In the genomic region with DNA sequence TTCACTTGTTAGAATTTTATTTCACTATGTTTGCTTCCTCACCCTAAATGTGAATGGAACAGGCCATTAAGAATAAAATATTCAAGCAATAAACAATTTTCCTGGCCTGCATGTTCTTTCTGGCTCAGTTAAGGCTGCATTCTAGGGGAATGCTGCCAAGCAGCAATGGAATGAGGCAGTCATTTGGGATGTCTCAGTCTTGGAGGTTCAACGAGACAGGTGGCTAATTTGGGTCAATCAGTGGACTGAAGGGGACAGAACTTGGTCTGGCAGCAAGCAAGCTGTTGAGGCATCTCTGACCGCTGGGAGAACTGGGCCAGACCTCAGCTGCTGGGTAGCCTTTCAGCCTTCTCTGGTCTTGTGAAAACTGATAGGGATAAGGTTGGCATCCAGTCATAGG, we compare ENCODE assay signal across 30 cellular contexts.
"Had no signal": no experiment of that assay in that cellular context is flagged by ENCODE, and none has a peak within 500 bp of the region (broad histone marks: within the 10 kb centered on the region; RNA-seq: fewer than 3 reads in every experiment).

No MANE protein-coding gene starts in this region.

- H3K9me3 ChIP-seq: ascending aorta, SJCRH30 had no signal

- H3K27me3 ChIP-seq: ascending aorta, cardiac muscle cell, SJCRH30 had no signal

- H3K4me1 ChIP-seq: SJCRH30 had no signal

- H3K9me3 Mint-ChIP-seq: activated CD4-positive, alpha-beta memory T cell treated with anti-CD3 and anti-CD28 coated beads, Interleukin-2, amount 10 ng/mL, durations not matched to agents 7 days and 5 days had no signal

- H3K4me3 ChIP-seq: ascending aorta, cardiac muscle cell, SJCRH30, SK-N-MC had no signal

- H3K36me3 Mint-ChIP-seq: activated CD8-positive, alpha-beta memory T cell treated with anti-CD3 and anti-CD28 coated beads, Interleukin-2, amount 10 ng/mL, durations not matched to agents 7 days and 5 days; activated naive CD8-positive, alpha-beta T cell treated with anti-CD3 and anti-CD28 coated beads for 36 hours had no signal

- H3K27ac Mint-ChIP-seq: activated CD4-positive, alpha-beta memory T cell treated with anti-CD3 and anti-CD28 coated beads, Interleukin-2, amount 10 ng/mL, durations not matched to agents 7 days and 5 days; activated CD8-positive, alpha-beta memory T cell treated with anti-CD3 and anti-CD28 coated beads, Interleukin-2, amount 10 ng/mL, durations not matched to agents 7 days and 5 days; activated naive CD8-positive, alpha-beta T cell treated with anti-CD3 and anti-CD28 coated beads for 36 hours; activated T-cell treated with anti-CD3 and anti-CD28 coated beads, Interleukin-2, amount 50 U/mL, for 72 hours; activated T-helper 17 cell treated with anti-CD3 and anti-CD28 coated beads, Interleukin-2, amount 50 U/mL, for 72 hours had no signal

- DNase-seq: activated CD4-positive, alpha-beta memory T cell treated with anti-CD3 and anti-CD28 coated beads, Interleukin-2, amount 10 ng/mL, durations not matched to agents 7 days and 5 days; activated CD4-positive, alpha-beta T cell treated with anti-CD3 and anti-CD28 coated beads for 1 hour; activated CD4-positive, alpha-beta T cell treated with anti-CD3 and anti-CD28 coated beads for 48 hours; activated CD4-positive, CD25-positive, alpha-beta regulatory T cell; activated CD8-positive, alpha-beta memory T cell treated with anti-CD3 and anti-CD28 coated beads for 24 hours; activated CD8-positive, alpha-beta memory T cell treated with anti-CD3 and anti-CD28 coated beads, Interleukin-2, amount 10 ng/mL, durations not matched to agents 7 days and 5 days; activated effector memory CD4-positive, alpha-beta T cell treated with anti-CD3 and anti-CD28 coated beads, Interleukin-2, amount 50 U/mL, for 16 hours; activated naive CD4-positive, alpha-beta T cell; activated naive CD4-positive, alpha-beta T cell treated with anti-CD3 and anti-CD28 coated beads, Interleukin-2, amount 50 U/mL, for 16 hours; activated naive CD8-positive, alpha-beta T cell treated with anti-CD3 and anti-CD28 coated beads for 36 hours; activated T-cell treated with anti-CD3 and anti-CD28 coated beads, Interleukin-2, amount 50 U/mL, for 1 hour; activated T-cell treated with anti-CD3 and anti-CD28 coated beads, Interleukin-2, amount 50 U/mL, for 72 hours; amniotic stem cell; NCI-H1092 treated with DMSO at 0.1 percent for 48 hours; NCI-H1417 treated with DMSO at 0.1 percent for 48 hours; NCI-H187 treated with DMSO at 0.1 percent for 48 hours; NCI-H2081; NCI-H226; NCI-H524 treated with DMSO at 0.1 percent for 48 hours; SHP77; SJCRH30; T1000; WERI-Rb-1 had no signal

- H3K36me3 ChIP-seq: ascending aorta, cardiac muscle cell, SJCRH30, WERI-Rb-1 had no signal

- H3K27ac ChIP-seq: ascending aorta, cardiac muscle cell, KMS-11, SJCRH30, SK-N-MC, WERI-Rb-1 had no signal

- H3K4me3 Mint-ChIP-seq: activated CD4-positive, alpha-beta memory T cell treated with anti-CD3 and anti-CD28 coated beads, Interleukin-2, amount 10 ng/mL, durations not matched to agents 7 days and 5 days; activated CD8-positive, alpha-beta memory T cell treated with anti-CD3 and anti-CD28 coated beads, Interleukin-2, amount 10 ng/mL, durations not matched to agents 7 days and 5 days; activated naive CD8-positive, alpha-beta T cell treated with anti-CD3 and anti-CD28 coated beads for 36 hours; activated T-cell treated with anti-CD3 and anti-CD28 coated beads, Interleukin-2, amount 50 U/mL, for 72 hours; activated T-helper 17 cell treated with anti-CD3 and anti-CD28 coated beads, Interleukin-2, amount 50 U/mL, for 72 hours; central memory CD8-positive, alpha-beta T cell had no signal

- H3K4me1 Mint-ChIP-seq: activated CD4-positive, alpha-beta memory T cell treated with anti-CD3 and anti-CD28 coated beads, Interleukin-2, amount 10 ng/mL, durations not matched to agents 7 days and 5 days; activated CD8-positive, alpha-beta memory T cell treated with anti-CD3 and anti-CD28 coated beads, Interleukin-2, amount 10 ng/mL, durations not matched to agents 7 days and 5 days; activated naive CD8-positive, alpha-beta T cell treated with anti-CD3 and anti-CD28 coated beads for 36 hours; activated T-helper 17 cell treated with anti-CD3 and anti-CD28 coated beads, Interleukin-2, amount 50 U/mL, for 72 hours; central memory CD8-positive, alpha-beta T cell had no signal

- H3K27me3 Mint-ChIP-seq: activated CD4-positive, alpha-beta memory T cell treated with anti-CD3 and anti-CD28 coated beads, Interleukin-2, amount 10 ng/mL, durations not matched to agents 7 days and 5 days; activated CD8-positive, alpha-beta memory T cell treated with anti-CD3 and anti-CD28 coated beads, Interleukin-2, amount 10 ng/mL, durations not matched to agents 7 days and 5 days; activated naive CD8-positive, alpha-beta T cell treated with anti-CD3 and anti-CD28 coated beads for 36 hours; activated T-helper 17 cell treated with anti-CD3 and anti-CD28 coated beads, Interleukin-2, amount 50 U/mL, for 72 hours; central memory CD8-positive, alpha-beta T cell had no signal

- ATAC-seq: activated CD8-positive, alpha-beta memory T cell treated with anti-CD3 and anti-CD28 coated beads, Interleukin-2, amount 10 ng/mL, durations not matched to agents 7 days and 5 days; activated T-cell treated with anti-CD3 and anti-CD28 coated beads, Interleukin-2, amount 50 U/mL, for 72 hours; activated T-helper 17 cell treated with anti-CD3 and anti-CD28 coated beads, Interleukin-2, amount 50 U/mL, for 72 hours; Panc1 had no signal
